ENCODE assay signal across 30 cellular contexts in the genomic region with DNA sequence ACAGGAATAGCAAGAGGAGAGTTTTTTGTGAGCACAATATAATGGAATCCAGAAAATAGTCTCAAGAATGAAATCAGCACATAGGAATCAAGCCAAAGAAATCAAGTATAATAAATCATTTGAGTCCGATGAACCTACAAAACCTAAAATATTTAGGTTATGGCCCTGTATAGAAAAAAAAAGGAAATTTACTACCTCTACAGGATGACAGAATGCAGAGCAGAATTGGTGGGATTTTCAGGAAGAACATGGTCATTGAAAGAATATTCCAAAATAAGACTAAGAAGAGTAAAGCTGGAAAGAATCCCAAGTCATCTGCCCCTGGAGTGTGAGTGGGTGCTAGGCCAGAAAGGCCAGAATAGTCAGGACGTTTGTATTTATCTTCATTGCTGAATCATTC.
"Had no signal": no experiment of that assay in that cellular context is flagged by ENCODE, and none has a peak within 500 bp of the region (broad histone marks: within the 10 kb centered on the region; RNA-seq: fewer than 3 reads in every experiment).

No MANE protein-coding gene starts in this region.

- H3K9me3 ChIP-seq: breast epithelium, lower lobe of right lung, psoas muscle, right atrium auricular region, thoracic aorta had no signal

- H3K4me3 Mint-ChIP-seq: activated CD4-positive, alpha-beta memory T cell treated with anti-CD3 and anti-CD28 coated beads for 36 hours; activated CD4-positive, alpha-beta T cell treated with anti-CD3 and anti-CD28 coated beads, Interleukin-2, amount 10 ng/mL, durations not matched to agents 24 days and 14 days; activated T-cell treated with anti-CD3 and anti-CD28 coated beads, Interleukin-2, amount 50 U/mL, for 24 hours; naive thymus-derived CD8-positive, alpha-beta T cell; neural crest cell; T-helper 17 cell had no signal

- H3K4me1 Mint-ChIP-seq: activated CD4-positive, alpha-beta T cell treated with anti-CD3 and anti-CD28 coated beads, Interleukin-2, amount 10 ng/mL, durations not matched to agents 24 days and 14 days; naive thymus-derived CD8-positive, alpha-beta T cell; neural crest cell; T-helper 17 cell had no signal

- H3K27me3 Mint-ChIP-seq: activated CD4-positive, alpha-beta memory T cell treated with anti-CD3 and anti-CD28 coated beads for 36 hours; activated CD4-positive, alpha-beta T cell treated with anti-CD3 and anti-CD28 coated beads, Interleukin-2, amount 10 ng/mL, durations not matched to agents 24 days and 14 days; activated T-cell treated with anti-CD3 and anti-CD28 coated beads, Interleukin-2, amount 50 U/mL, for 24 hours; naive thymus-derived CD8-positive, alpha-beta T cell; T-helper 17 cell had no signal

- H3K79me2 ChIP-seq: parathyroid adenoma had no signal

- H3K27ac Mint-ChIP-seq: activated CD4-positive, alpha-beta memory T cell treated with anti-CD3 and anti-CD28 coated beads for 36 hours; activated CD4-positive, alpha-beta T cell treated with anti-CD3 and anti-CD28 coated beads, Interleukin-2, amount 10 ng/mL, durations not matched to agents 24 days and 14 days; activated T-cell treated with anti-CD3 and anti-CD28 coated beads, Interleukin-2, amount 50 U/mL, for 24 hours; naive thymus-derived CD8-positive, alpha-beta T cell; T-helper 17 cell had no signal

- H3K4me3 ChIP-seq: breast epithelium, heart right ventricle, left lung, lower lobe of right lung, psoas muscle, right atrium auricular region, thoracic aorta had no signal

- H3K9ac ChIP-seq: parathyroid adenoma had no signal

- H3K4me1 ChIP-seq: breast epithelium, heart right ventricle, left lung, lower lobe of right lung, parathyroid adenoma, psoas muscle, right atrium auricular region had no signal

- DNase-seq: activated CD4-positive, alpha-beta memory T cell treated with anti-CD3 and anti-CD28 coated beads for 36 hours; activated CD4-positive, alpha-beta T cell treated with anti-CD3 and anti-CD28 coated beads, Interleukin-2, amount 10 ng/mL, durations not matched to agents 24 days and 14 days; activated CD4-positive, CD25-positive, alpha-beta regulatory T cell treated with anti-CD3 and anti-CD28 coated beads, Interleukin-2, amount 50 U/mL, for 72 hours; activated CD8-positive, alpha-beta memory T cell treated with anti-CD3 and anti-CD28 coated beads, Interleukin-2, amount 50 U/mL, for 48 hours; activated gamma-delta T cell; activated naive CD4-positive, alpha-beta T cell treated with anti-CD3 and anti-CD28 coated beads, Interleukin-2, amount 50 U/mL, for 16 hours; activated T-cell treated with anti-CD3 and anti-CD28 coated beads, Interleukin-2, amount 50 U/mL, for 24 hours; amniotic stem cell; central memory CD4-positive, alpha-beta T cell; foreskin melanocyte; heart right ventricle; left lung; lower lobe of right lung; mesenchymal stem cell; naive thymus-derived CD8-positive, alpha-beta T cell; nucleus accumbens; psoas muscle; stimulated activated CD4-positive, alpha-beta T cell treated with anti-CD3 and anti-CD28 coated beads, Interleukin-4, amount 100 ng/mL, for 1 hour; stimulated activated naive CD8-positive, alpha-beta T cell treated with anti-CD3 and anti-CD28 coated beads, Interleukin-15, Interleukin-2, amounts not matched to agents 100 U/mL and 50 U/mL, for 24 hours; T-helper 17 cell; T1000; trophoblast cell had no signal

- ATAC-seq: esophagus mucosa; heart right ventricle; left lung; lower lobe of right lung; naive thymus-derived CD8-positive, alpha-beta T cell; psoas muscle; stimulated activated naive CD8-positive, alpha-beta T cell treated with anti-CD3 and anti-CD28 coated beads, Interleukin-15, Interleukin-2, amounts not matched to agents 100 U/mL and 50 U/mL, for 24 hours; T-helper 17 cell had no signal

- H3K27me3 ChIP-seq: breast epithelium, heart right ventricle, left lung, right atrium auricular region had no signal

- H2AFZ ChIP-seq: parathyroid adenoma had no signal

- H3K36me3 Mint-ChIP-seq: activated CD4-positive, alpha-beta memory T cell treated with anti-CD3 and anti-CD28 coated beads for 36 hours; naive thymus-derived CD8-positive, alpha-beta T cell had no signal

- FAIRE-seq: endothelial cell of umbilical vein, urothelium cell line had no signal

- H3K36me3 ChIP-seq: heart right ventricle, left lung, lower lobe of right lung, right atrium auricular region, thoracic aorta had no signal

- H3K27ac ChIP-seq: breast epithelium, heart right ventricle, left lung, lower lobe of right lung, parathyroid adenoma, psoas muscle, right atrium auricular region, thoracic aorta had no signal
